In the genomic region with DNA sequence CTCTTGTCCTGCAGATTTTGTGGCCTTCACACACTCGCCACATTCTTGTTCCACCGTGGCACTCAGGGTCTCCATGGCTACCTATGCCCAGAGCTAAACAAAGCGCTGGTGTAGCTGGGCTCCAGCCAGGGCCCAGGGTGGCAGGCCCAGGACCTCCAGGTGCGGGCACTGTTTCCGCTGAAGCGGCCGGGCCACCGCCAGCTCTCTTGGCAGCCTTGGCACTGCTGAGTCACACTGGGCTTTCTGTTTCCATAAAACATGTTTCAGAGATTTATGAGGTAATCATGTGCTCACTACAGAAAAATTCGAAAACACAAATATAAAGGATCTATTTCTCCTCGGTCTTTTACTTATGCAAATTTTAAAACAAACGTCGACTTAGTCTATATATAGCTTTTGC, we compare ENCODE assay signal across 8 cellular contexts. TPM values are rescaled to one million over a fixed set of nuclear protein-coding genes. Genes with fewer than 3 reads are reported as not detected.
DNase-seq lines count a peak whose midpoint lies in the region; ATAC-seq, FAIRE-seq and TF ChIP-seq lines count a peak whose summit lies in the region.

No MANE protein-coding gene starts in this region.

- no peak overlapping the region for H3K4me3 ChIP-seq in bronchial epithelial cell (ENCODE audit: low read depth, low read length)
- no peak overlapping the region for H3K4me3 ChIP-seq in muscle layer of colon (ENCODE audit: low read depth in 1 of 2, low read length in 2 of 2)

- H3K9me3 ChIP-seq in muscle layer of colon (ENCODE audit: low read length): no peaks in the 10 kb centered on the region

- TF ChIP-seq CTCF in bronchial epithelial cell (IDR thresholded peaks at IDR 0.05; ENCODE audit: insufficient read depth, low read length, severe bottlenecking): no peak

- H3K36me3 ChIP-seq in bronchial epithelial cell (ENCODE audit: control insufficient read depth, insufficient read depth, low read length) (no peaks in the 10 kb centered on the region), muscle layer of colon (ENCODE audit: insufficient read depth, low read length) (no peaks in the 10 kb centered on the region)

- DNase-seq in DMS153 treated with DMSO at 0.1 percent for 48 hours (lab: John Stamatoyannopoulos, UW; ENCODE audit: unreplicated experiment) (peak; percentile 85), NCI-H1092 (lab: John Stamatoyannopoulos, UW) (peak; percentile 95), bronchial epithelial cell (ENCODE audit: low read depth) (peak; percentile 36), cortex of kidney (lab: John Stamatoyannopoulos, UW) (no peak), Kasumi-1 (lab: John Stamatoyannopoulos, UW) (no peak), middle frontal gyrus (ENCODE audit: extremely low spot score, low spot score) (no peak)

- ATAC-seq in HG03097 (IDR thresholded peaks at IDR 0.05; ENCODE audit: low FRiP score, unreplicated experiment): no peak

- FAIRE-seq in bronchial epithelial cell (lab: Jason Lieb, UNC): no peak

- no peak overlapping the region for H3K9ac ChIP-seq in muscle layer of colon (ENCODE audit: low read length)

- H3K27ac ChIP-seq in muscle layer of colon (ENCODE audit: low read depth, low read length): peak overlapping the region; percentile 67

- H3K27me3 ChIP-seq in bronchial epithelial cell (ENCODE audit: control insufficient read depth, insufficient read depth, low read length): peaks cover 1% of the 10 kb centered on the region
- no peaks in the 10 kb centered on the region for H3K27me3 ChIP-seq in muscle layer of colon (ENCODE audit: control insufficient read depth in 1 of 2, insufficient read depth in 2 of 2, low read length in 2 of 2)

- H3K4me1 ChIP-seq in muscle layer of colon (ENCODE audit: insufficient read depth, low read length): peaks cover 40% of the 10 kb centered on the region

RNA-seq across cellular contexts. Expression of gene AOC1, which starts 51.3 kb away (rescaled TPM):
- under 0.01 and 2.4 TPM in 2 replicates for total RNA-seq in bronchial epithelial cell

Comparison
In these comparisons a context has a peak if more than half of its experiments do, and no peak if none do; other contexts are left out.
1. DNase-seq: peak in DMS153 treated with DMSO at 0.1 percent for 48 hours (single experiment), NCI-H1092 (single experiment) and bronchial epithelial cell (single experiment); none in cortex of kidney (single experiment), Kasumi-1 (0 of 2) and middle frontal gyrus (single experiment).